ENCODE assay signal across 8 cellular contexts in the genomic region with DNA sequence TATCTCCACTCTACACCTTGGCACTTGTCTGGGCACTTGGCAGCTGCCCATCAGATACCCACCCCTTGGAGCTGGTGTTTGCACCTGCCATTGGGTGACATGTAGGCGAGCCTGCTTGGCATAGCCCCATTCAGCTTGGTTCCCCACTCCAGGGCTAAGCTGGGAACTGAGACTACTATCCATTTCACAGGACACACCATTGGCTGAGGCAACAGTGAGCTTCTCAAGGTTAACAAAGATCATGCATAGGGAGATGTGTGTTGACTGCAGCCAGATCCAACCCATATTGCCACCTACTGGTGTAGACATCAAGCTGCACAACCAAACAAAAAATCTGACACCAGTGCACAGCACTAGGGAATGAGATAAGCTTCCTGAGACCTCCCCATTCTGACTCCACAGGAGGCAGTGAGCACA.
DNase-seq lines count a peak whose midpoint lies in the region; ATAC-seq, FAIRE-seq and TF ChIP-seq lines count a peak whose summit lies in the region.

No MANE protein-coding gene starts in this region.

- H3K36me3 ChIP-seq in KMS-11 (ENCODE audit: insufficient read depth) (no peaks in the 10 kb centered on the region), neural progenitor cell (no peaks in the 10 kb centered on the region)

- H3K4me3 Mint-ChIP-seq in activated naive CD8-positive, alpha-beta T cell treated with anti-CD3 and anti-CD28 coated beads, Interleukin-2, amount 50 U/mL, for 24 hours, result no peak overlapping the region
- no peak overlapping the region for H3K4me3 Mint-ChIP-seq in neural progenitor cell
- no peak overlapping the region for H3K4me3 Mint-ChIP-seq in natural killer cell

- H3F3A ChIP-seq in neural progenitor cell (ENCODE audit: low read depth), result no peaks in the 10 kb centered on the region

- ATAC-seq in activated naive CD8-positive, alpha-beta T cell treated with anti-CD3 and anti-CD28 coated beads, Interleukin-2, amount 50 U/mL, for 24 hours, result peak; percentile 46
- ATAC-seq in natural killer cell, result no peak

- H3K27me3 ChIP-seq in KMS-11 (ENCODE audit: insufficient read depth, low read depth) (no peaks in the 10 kb centered on the region), neural progenitor cell (no peaks in the 10 kb centered on the region)

- no peaks in the 10 kb centered on the region for H3K4me1 ChIP-seq in KMS-11 (ENCODE audit: low read depth, poor library complexity, severe bottlenecking)
- no peaks in the 10 kb centered on the region for H3K4me1 ChIP-seq in neural progenitor cell

- in situ Hi-C loops in GM13977 (cut with MboI; ENCODE audit: low pct_unique_long_range_greater_than_20kb, low sequenced_read_pairs, unreplicated experiment), result no loop called here

- FAIRE-seq in H54 (lab: Jason Lieb, UNC), result peak; percentile 90

- H3K9me3 Mint-ChIP-seq in activated naive CD8-positive, alpha-beta T cell treated with anti-CD3 and anti-CD28 coated beads, Interleukin-2, amount 50 U/mL, for 24 hours, result peaks cover 5% of the 10 kb centered on the region
- H3K9me3 Mint-ChIP-seq in neural progenitor cell, result peaks cover 9% of the 10 kb centered on the region
- H3K9me3 Mint-ChIP-seq in natural killer cell, result peaks cover 3 to 5% of the 10 kb centered on the region in 2 donors

- H3K9ac ChIP-seq in KMS-11 (no peak overlapping the region), neural progenitor cell (no peak overlapping the region)

- H3K36me3 Mint-ChIP-seq in activated naive CD8-positive, alpha-beta T cell treated with anti-CD3 and anti-CD28 coated beads, Interleukin-2, amount 50 U/mL, for 24 hours (ENCODE audit: low read depth), result no peaks in the 10 kb centered on the region
- peaks cover 3% of the 10 kb centered on the region for H3K36me3 Mint-ChIP-seq in neural progenitor cell
- H3K36me3 Mint-ChIP-seq in natural killer cell, result peaks cover 7% of the 10 kb centered on the region

- H3K27ac Mint-ChIP-seq in activated naive CD8-positive, alpha-beta T cell treated with anti-CD3 and anti-CD28 coated beads, Interleukin-2, amount 50 U/mL, for 24 hours, result no peak overlapping the region
- H3K27ac Mint-ChIP-seq in neural progenitor cell, result no peak overlapping the region
- H3K27ac Mint-ChIP-seq in natural killer cell, result no peak overlapping the region

- no peak for TF ChIP-seq POLR2A in H54 (IDR thresholded peaks at IDR 0.05; ENCODE audit: low read depth, low read length)

- no peak overlapping the region for H3K27ac ChIP-seq in KMS-11
- H3K27ac ChIP-seq in neural progenitor cell, result no peak overlapping the region

- no peaks in the 10 kb centered on the region for H3K27me3 Mint-ChIP-seq in activated naive CD8-positive, alpha-beta T cell treated with anti-CD3 and anti-CD28 coated beads, Interleukin-2, amount 50 U/mL, for 24 hours
- H3K27me3 Mint-ChIP-seq in neural progenitor cell (ENCODE audit: insufficient read depth, low read depth) (peaks cover 3% of the 10 kb centered on the region), natural killer cell (ENCODE audit: low read depth in 2 of 2) (no peaks in the 10 kb centered on the region)

- peak; percentile 65 for TF ChIP-seq CTCF in GM13977 (IDR thresholded peaks at IDR 0.05; ENCODE audit: extremely low read depth, insufficient read depth, missing control alignments)
- peak; percentile 63 for TF ChIP-seq CTCF in KMS-11 (conservative IDR thresholded peaks at IDR 0.05; ENCODE audit: low read depth, low read length)
- peak; percentile 57 for TF ChIP-seq CTCF in neural progenitor cell (IDR thresholded peaks at IDR 0.05)
- TF ChIP-seq CTCF in natural killer cell (IDR thresholded peaks at IDR 0.05), result no peak

- H4K20me1 ChIP-seq in KMS-11 (ENCODE audit: insufficient read depth) (no peaks in the 10 kb centered on the region), neural progenitor cell (ENCODE audit: low read depth) (no peaks in the 10 kb centered on the region)

- DNase-seq in GM13977 (ENCODE audit: low spot score), result peak; percentile 35
- peak; percentile 9 for DNase-seq in H54 (ENCODE audit: insufficient read length, low spot score)
- DNase-seq in activated naive CD8-positive, alpha-beta T cell treated with anti-CD3 and anti-CD28 coated beads, Interleukin-2, amount 50 U/mL, for 24 hours, result no peak
- peak; percentile 57 for DNase-seq in neural progenitor cell (ENCODE audit: low spot score)
- no peak for DNase-seq in natural killer cell
- DNase-seq in NCI-H1694 (lab: John Stamatoyannopoulos, UW), result no peak
- no peak for DNase-seq in NCI-H510A (lab: John Stamatoyannopoulos, UW)

- H2AFZ ChIP-seq in KMS-11 (ENCODE audit: low read depth) (no peak overlapping the region), neural progenitor cell (replicated peaks) (no peak overlapping the region)

- H3K9me3 ChIP-seq in neural progenitor cell (ENCODE audit: low read depth), result no peaks in the 10 kb centered on the region

- H3K4me2 ChIP-seq in KMS-11 (no peak overlapping the region), neural progenitor cell (no peak overlapping the region)

- H3K4me3 ChIP-seq in KMS-11 (IDR thresholded peaks at IDR 0.05; ENCODE audit: insufficient read depth, low read depth, low read length) (no peak overlapping the region), neural progenitor cell (no peak overlapping the region)

- intact Hi-C loops in natural killer cell (cut with micrococcal nuclease), result no loop called here

- no peaks in the 10 kb centered on the region for H3K4me1 Mint-ChIP-seq in activated naive CD8-positive, alpha-beta T cell treated with anti-CD3 and anti-CD28 coated beads, Interleukin-2, amount 50 U/mL, for 24 hours
- no peaks in the 10 kb centered on the region for H3K4me1 Mint-ChIP-seq in neural progenitor cell
- H3K4me1 Mint-ChIP-seq in natural killer cell, result no peaks in the 10 kb centered on the region

- H3K79me2 ChIP-seq in KMS-11 (ENCODE audit: insufficient read depth, low read depth), result no peaks in the 10 kb centered on the region
- H3K79me2 ChIP-seq in neural progenitor cell (ENCODE audit: low read depth), result no peaks in the 10 kb centered on the region

Comparison
In these comparisons a context has a peak if more than half of its experiments do, and no peak if none do; other contexts are left out.
1. DNase-seq: peak in GM13977 (single experiment), H54 (single experiment) and neural progenitor cell (single experiment); none in activated naive CD8-positive, alpha-beta T cell treated with anti-CD3 and anti-CD28 coated beads, Interleukin-2, amount 50 U/mL, for 24 hours (single experiment), natural killer cell (single experiment), NCI-H1694 (single experiment) and NCI-H510A (single experiment).